Comparison of ENCODE assay signal across 9 cellular contexts in the genomic region with DNA sequence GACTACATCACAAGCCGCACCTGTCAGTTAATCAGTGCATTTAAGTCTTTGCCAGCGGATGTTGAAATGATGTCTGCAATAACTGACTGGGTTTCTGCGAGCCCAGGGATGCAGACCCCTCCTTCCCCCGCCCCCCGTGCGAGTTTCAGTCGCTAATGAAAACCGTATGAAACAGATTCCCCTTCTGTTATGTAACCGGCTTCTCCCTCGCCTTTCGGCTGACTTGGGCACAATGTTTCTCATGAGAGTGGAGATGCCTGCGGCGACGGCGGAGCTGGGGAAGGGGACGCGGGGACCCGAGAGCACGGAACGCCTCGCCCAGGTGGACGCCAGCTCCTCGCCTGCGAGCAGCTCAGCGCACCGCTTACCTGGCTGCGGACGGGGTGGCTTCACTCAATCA. TPM values are rescaled to one million over a fixed set of nuclear protein-coding genes. Genes with fewer than 3 reads are reported as not detected.
A peak's percentile ranks its signal among the peaks of the same experiment; 100 is the strongest.
DNase-seq lines count a peak whose midpoint lies in the region; ATAC-seq, FAIRE-seq and TF ChIP-seq lines count a peak whose summit lies in the region.
"Had no signal": no experiment of that assay in that cellular context is flagged by ENCODE, and none has a peak within 500 bp of the region (broad histone marks: within the 10 kb centered on the region; RNA-seq: fewer than 3 reads in every experiment).

No MANE protein-coding gene starts in this region.

- H3K27ac ChIP-seq in coronary artery, result no peak overlapping the region

- H3K36me3 Mint-ChIP-seq in natural killer cell treated with Interleukin-12 subunit alpha and Interleukin-12 subunit beta and Interleukin-15 and Interleukin-18, amount 100 ng/mL, for 72 hours, result peaks cover 6% of the 10 kb centered on the region

- H3K9me3 Mint-ChIP-seq in natural killer cell treated with Interleukin-12 subunit alpha and Interleukin-12 subunit beta and Interleukin-15 and Interleukin-18, amount 100 ng/mL, for 72 hours, result no peaks in the 10 kb centered on the region

- H3K4me3 ChIP-seq in coronary artery (peak overlapping the region; percentile 61), neuron (ENCODE audit: low read length) (peak overlapping the region; percentile 44)

- peaks cover 15% of the 10 kb centered on the region for H3K27me3 ChIP-seq in neuron (ENCODE audit: insufficient read depth, low read length)

- ATAC-seq in natural killer cell treated with Interleukin-12 subunit alpha and Interleukin-12 subunit beta and Interleukin-15 and Interleukin-18, amount 100 ng/mL, for 72 hours, result no peak
- no peak for ATAC-seq in GM18505 (IDR thresholded peaks at IDR 0.05; ENCODE audit: unreplicated experiment)

- FAIRE-seq in D721Med (lab: Jason Lieb, UNC), result no peak

- no peak overlapping the region for H3K27ac Mint-ChIP-seq in natural killer cell treated with Interleukin-12 subunit alpha and Interleukin-12 subunit beta and Interleukin-15 and Interleukin-18, amount 100 ng/mL, for 72 hours

- H3K4me1 Mint-ChIP-seq in natural killer cell treated with Interleukin-12 subunit alpha and Interleukin-12 subunit beta and Interleukin-15 and Interleukin-18, amount 100 ng/mL, for 72 hours (ENCODE audit: low read depth in 2 of 2), result peaks cover 0 to 4% of the 10 kb centered on the region in 2 donors

- H3K36me3 ChIP-seq in neuron (ENCODE audit: insufficient read depth, low read length), result no peaks in the 10 kb centered on the region

- no peak for TF ChIP-seq CTCF in coronary artery (IDR thresholded peaks at IDR 0.05)
- TF ChIP-seq CTCF in D721Med (IDR thresholded peaks at IDR 0.05; ENCODE audit: insufficient read depth, missing control alignments), result no peak

- H3K27me3 Mint-ChIP-seq in natural killer cell treated with Interleukin-12 subunit alpha and Interleukin-12 subunit beta and Interleukin-15 and Interleukin-18, amount 100 ng/mL, for 72 hours, result peaks cover 47 to 77% of the 10 kb centered on the region in 2 donors

- H3K4me3 Mint-ChIP-seq in natural killer cell treated with Interleukin-12 subunit alpha and Interleukin-12 subunit beta and Interleukin-15 and Interleukin-18, amount 100 ng/mL, for 72 hours, result no peak overlapping the region

- no peaks in the 10 kb centered on the region for H3K9me3 ChIP-seq in neuron (ENCODE audit: low read length)

- DNase-seq in COR-L47 (lab: John Stamatoyannopoulos, UW) (peak; percentile 46), NCI-H2171 (lab: John Stamatoyannopoulos, UW) (peak; percentile 39), coronary artery (ENCODE audit: low spot score) (no peak), D721Med (ENCODE audit: insufficient read length, low spot score) (no peak), midbrain (lab: John Stamatoyannopoulos, UW) (no peak)
- no peak for DNase-seq in natural killer cell treated with Interleukin-12 subunit alpha and Interleukin-12 subunit beta and Interleukin-15 and Interleukin-18, amount 100 ng/mL, for 72 hours (ENCODE audit: low spot score)
- DNase-seq: activated CD4-positive, alpha-beta T cell treated with anti-CD3 and anti-CD28 coated beads, Interleukin-2, amount 50 U/mL, for 4 hours had no signal

- TF ChIP-seq POLR2A in GM18505 (IDR thresholded peaks at IDR 0.05; ENCODE audit: borderline replicate concordance, extremely low read depth, insufficient read depth, insufficient read length), result no peak

- H3K4me1 ChIP-seq in neuron (ENCODE audit: insufficient read depth, low read length), result peaks cover 31% of the 10 kb centered on the region

- peak overlapping the region; percentile 79 for H2AFZ ChIP-seq in neuron (ENCODE audit: low read depth, low read length)

RNA-seq across cellular contexts. Expression of a gene that starts 0.7 kb away (rescaled TPM):
- not detected for total RNA-seq in natural killer cell treated with Interleukin-12 subunit alpha and Interleukin-12 subunit beta and Interleukin-15 and Interleukin-18, amount 100 ng/mL, for 72 hours

Comparison
In these comparisons a context has a peak if more than half of its experiments do, and no peak if none do; other contexts are left out.
1. DNase-seq: peak in COR-L47 (single experiment) and NCI-H2171 (single experiment); none in coronary artery (single experiment), D721Med (single experiment), midbrain (single experiment) and natural killer cell treated with Interleukin-12 subunit alpha and Interleukin-12 subunit beta and Interleukin-15 and Interleukin-18, amount 100 ng/mL, for 72 hours (single experiment).